In genomic region chr3:97999103-97999502, GRCh38 we compare ENCODE assay signal across 9 cellular contexts. TPM values are rescaled to one million over a fixed set of nuclear protein-coding genes. Genes with fewer than 3 reads are reported as not detected.
"Had no signal": no experiment of that assay in that cellular context is flagged by ENCODE, and none has a peak within 500 bp of the region (broad histone marks: within the 10 kb centered on the region; RNA-seq: fewer than 3 reads in every experiment).

No MANE protein-coding gene starts in this region.

- FAIRE-seq: G401.6, GM12878, GM12891, GM12892, GM18507, GM19239 had no signal

- H3K4me3 ChIP-seq: GM12878 had no signal

- ATAC-seq: GM12878 had no signal

- DNase-seq: GDM1, GF-D8 had no signal

RNA-seq across cellular contexts. Expression of gene GABRR3, which starts 36.0 kb away (rescaled TPM):
- total RNA-seq: G401, GM12878 had no signal
- polyA plus RNA-seq: GM12878 had no signal
